In genomic region chr2:215454519-215454918, GRCh38 we compare ENCODE assay signal across 9 cellular contexts. TPM values are rescaled to one million over a fixed set of nuclear protein-coding genes. Genes with fewer than 3 reads are reported as not detected.
DNase-seq lines count a peak whose midpoint lies in the region; ATAC-seq, FAIRE-seq and TF ChIP-seq lines count a peak whose summit lies in the region.
"Had no signal": no experiment of that assay in that cellular context is flagged by ENCODE, and none has a peak within 500 bp of the region (broad histone marks: within the 10 kb centered on the region; RNA-seq: fewer than 3 reads in every experiment).

No MANE protein-coding gene starts in this region.

- peak; percentile 85 for FAIRE-seq in kidney (lab: Jason Lieb, UNC)

- TF ChIP-seq CTCF in KMS-11 (conservative IDR thresholded peaks at IDR 0.05; ENCODE audit: low read depth, low read length) (peak; percentile 82), WI38 (IDR thresholded peaks at IDR 0.05; ENCODE audit: low read depth, low read length) (peak; percentile 56), kidney (IDR thresholded peaks at IDR 0.05; ENCODE audit: borderline replicate concordance, extremely low read depth, insufficient read depth) (peak; percentile 69)

- H2AFZ ChIP-seq in KMS-11 (ENCODE audit: low read depth): no peak overlapping the region

- H3K36me3 ChIP-seq in KMS-11 (ENCODE audit: insufficient read depth) (no peaks in the 10 kb centered on the region), kidney (ENCODE audit: control insufficient read depth in 1 of 2, insufficient read depth in 2 of 2, low read length in 2 of 2) (no peaks in the 10 kb centered on the region)

- H3K9ac ChIP-seq in KMS-11: no peak overlapping the region
- no peak overlapping the region for H3K9ac ChIP-seq in kidney (ENCODE audit: low read length in 2 of 2)

- intact Hi-C loops in kidney (cut with DNase I): loop anchor here (10.0 kb wide), 1 partner anchor 460 kb away; no protein-coding TSS in a partner anchor

- H3K4me1 ChIP-seq in KMS-11 (ENCODE audit: low read depth, poor library complexity, severe bottlenecking): no peaks in the 10 kb centered on the region
- H3K4me1 ChIP-seq in kidney (ENCODE audit: control insufficient read depth in 1 of 2, insufficient read depth in 1 of 2, low read depth in 1 of 2, low read length in 2 of 2): no peaks in the 10 kb centered on the region

- H3K79me2 ChIP-seq in KMS-11 (ENCODE audit: insufficient read depth, low read depth): no peaks in the 10 kb centered on the region

- DNase-seq in DMS153 treated with DMSO at 0.1 percent for 48 hours (lab: John Stamatoyannopoulos, UW; ENCODE audit: unreplicated experiment): peak; percentile 24
- DNase-seq in kidney: no peak
- DNase-seq in DMS79 treated with DMSO at 0.1 percent for 48 hours (lab: John Stamatoyannopoulos, UW): no peak

- H3K27ac ChIP-seq in KMS-11 (no peak overlapping the region), kidney (ENCODE audit: low read depth in 2 of 2, low read length in 2 of 2) (no peak overlapping the region)
- H3K27ac ChIP-seq: SK-N-MC had no signal

- peak; percentile 66 for ATAC-seq in GM19455 (IDR thresholded peaks at IDR 0.05; ENCODE audit: unreplicated experiment)
- no peak for ATAC-seq in HG03108 (IDR thresholded peaks at IDR 0.05; ENCODE audit: unreplicated experiment)
- ATAC-seq in HG03280 (IDR thresholded peaks at IDR 0.05; ENCODE audit: unreplicated experiment): no peak

- no peaks in the 10 kb centered on the region for H3K9me3 ChIP-seq in kidney (ENCODE audit: control insufficient read depth in 1 of 2, low read length in 2 of 2)

- no peaks in the 10 kb centered on the region for H4K20me1 ChIP-seq in KMS-11 (ENCODE audit: insufficient read depth)

- no peak overlapping the region for H3K4me2 ChIP-seq in KMS-11

- no peaks in the 10 kb centered on the region for H3K27me3 ChIP-seq in KMS-11 (ENCODE audit: insufficient read depth, low read depth)

- no peak overlapping the region for H3K4me3 ChIP-seq in KMS-11 (IDR thresholded peaks at IDR 0.05; ENCODE audit: insufficient read depth, low read depth, low read length)
- no peak overlapping the region for H3K4me3 ChIP-seq in WI38 (ENCODE audit: low read depth, low read length)
- no peak overlapping the region for H3K4me3 ChIP-seq in kidney (ENCODE audit: low read length in 2 of 2)
- H3K4me3 ChIP-seq: SK-N-MC had no signal

RNA-seq across cellular contexts. Expression of gene FN1, which starts 18.7 kb away (rescaled TPM):
- total RNA-seq in kidney: 289 TPM
- polyA plus RNA-seq in kidney (ENCODE audit: insufficient read depth, low read depth, low replicate concordance): 92.1 TPM
